In genomic region chr2:10014418-10015190, GRCh38 we compare ENCODE assay signal across 30 cellular contexts. TPM values are rescaled to one million over a fixed set of nuclear protein-coding genes. Genes with fewer than 3 reads are reported as not detected.
DNase-seq lines count a peak whose midpoint lies in the region; ATAC-seq, FAIRE-seq and TF ChIP-seq lines count a peak whose summit lies in the region.
"Had no signal": no experiment of that assay in that cellular context is flagged by ENCODE, and none has a peak within 500 bp of the region (broad histone marks: within the 10 kb centered on the region; RNA-seq: fewer than 3 reads in every experiment).

No MANE protein-coding gene starts in this region.

- H3K4me3 ChIP-seq in GM12878 (no peak overlapping the region), keratinocyte (ENCODE audit: control insufficient read depth in 2 of 3, extremely low read depth in 1 of 3, insufficient read depth in 2 of 3, low read depth in 1 of 3, low read length in 3 of 3) (no peak overlapping the region)
- H3K4me3 ChIP-seq: colonic mucosa, esophagus muscularis mucosa, heart right ventricle, transverse colon had no signal

- dilution Hi-C loops in keratinocyte (cut with MboI; ENCODE audit: extremely low pct_ligation_motif_present, low sequenced_read_pairs) = no loop called here

- no peak overlapping the region for H3K27ac Mint-ChIP-seq in activated naive CD4-positive, alpha-beta T cell treated with anti-CD3 and anti-CD28 coated beads, Interleukin-2, amount 10 ng/mL, durations not matched to agents 7 days and 5 days
- H3K27ac Mint-ChIP-seq in activated naive CD4-positive, alpha-beta T cell treated with anti-CD3 and anti-CD28 coated beads, Interleukin-2, amount 50 U/mL, for 72 hours = no peak overlapping the region
- H3K27ac Mint-ChIP-seq: activated naive CD4-positive, alpha-beta T cell treated with anti-CD3 and anti-CD28 coated beads, Interleukin-2, amount 50 U/mL, for 24 hours; activated T-helper 2 cell treated with anti-CD3 and anti-CD28 coated beads, Interferon-gamma antibody, Interleukin-2, Interleukin-4, amounts not matched to agents 10 μg/mL and 5 μg/mL and 100 μg/mL, durations not matched to agents 14 hours and 24 hours and 36 hours; natural killer cell treated with Interleukin-12 subunit alpha and Interleukin-12 subunit beta and Interleukin-15 and Interleukin-18, amount 100 ng/mL, for 72 hours; stimulated activated effector memory CD8-positive, alpha-beta T cell treated with anti-CD3 and anti-CD28 coated beads, Interleukin-12 subunit alpha, Interleukin-12 subunit beta, amount 100 ng/mL, for 72 hours had no signal

- TF ChIP-seq RAD21 in GM12878 (IDR thresholded peaks at IDR 0.05; ENCODE audit: insufficient read depth, low read depth, low read length) = no peak

- ATAC-seq in activated naive CD4-positive, alpha-beta T cell treated with anti-CD3 and anti-CD28 coated beads, Interleukin-2, amount 50 U/mL, for 72 hours = no peak
- no peak for ATAC-seq in GM12878
- no peak for ATAC-seq in GM18909 (IDR thresholded peaks at IDR 0.05; ENCODE audit: poor library complexity, unreplicated experiment)
- ATAC-seq: heart right ventricle; natural killer cell treated with Interleukin-12 subunit alpha and Interleukin-12 subunit beta and Interleukin-15 and Interleukin-18, amount 100 ng/mL, for 72 hours; stimulated activated effector memory CD8-positive, alpha-beta T cell treated with anti-CD3 and anti-CD28 coated beads, Interleukin-12 subunit alpha, Interleukin-12 subunit beta, amount 100 ng/mL, for 72 hours had no signal

- H3K4me2 ChIP-seq in GM12878 (ENCODE audit: control insufficient read depth, insufficient read depth) (no peak overlapping the region), keratinocyte (ENCODE audit: control insufficient read depth, extremely low read depth, insufficient read depth, low read depth, low read length) (no peak overlapping the region)

- in situ Hi-C loops in GM12878 (cut with MboI) = no loop called here

- H3K9me3 Mint-ChIP-seq in activated naive CD4-positive, alpha-beta T cell treated with anti-CD3 and anti-CD28 coated beads, Interleukin-2, amount 10 ng/mL, durations not matched to agents 7 days and 5 days = peaks cover 4% of the 10 kb centered on the region
- H3K9me3 Mint-ChIP-seq in activated naive CD4-positive, alpha-beta T cell treated with anti-CD3 and anti-CD28 coated beads, Interleukin-2, amount 50 U/mL, for 72 hours = no peaks in the 10 kb centered on the region
- H3K9me3 Mint-ChIP-seq: activated naive CD4-positive, alpha-beta T cell treated with anti-CD3 and anti-CD28 coated beads, Interleukin-2, amount 50 U/mL, for 24 hours; activated T-helper 2 cell treated with anti-CD3 and anti-CD28 coated beads, Interferon-gamma antibody, Interleukin-2, Interleukin-4, amounts not matched to agents 10 μg/mL and 5 μg/mL and 100 μg/mL, durations not matched to agents 14 hours and 24 hours and 36 hours; natural killer cell treated with Interleukin-12 subunit alpha and Interleukin-12 subunit beta and Interleukin-15 and Interleukin-18, amount 100 ng/mL, for 72 hours; stimulated activated effector memory CD8-positive, alpha-beta T cell treated with anti-CD3 and anti-CD28 coated beads, Interleukin-12 subunit alpha, Interleukin-12 subunit beta, amount 100 ng/mL, for 72 hours had no signal

- SMC1A ChIA-PET in GM12878 (lab: Charles Lee; ENCODE audit: uncharacterized antibody, unreplicated experiment) = no interaction called here

- no peaks in the 10 kb centered on the region for H3K9me1 ChIP-seq in keratinocyte (ENCODE audit: control insufficient read depth, extremely low read depth, insufficient read depth, low read length)

- H3K36me3 ChIP-seq in GM12878 (ENCODE audit: control insufficient read depth in 2 of 2, insufficient read depth in 2 of 2, low read length in 1 of 2) = no peaks in the 10 kb centered on the region
- no peaks in the 10 kb centered on the region for H3K36me3 ChIP-seq in keratinocyte (ENCODE audit: control insufficient read depth in 2 of 2, extremely low read depth in 1 of 2, insufficient read depth in 2 of 2, low read length in 2 of 2)
- H3K36me3 ChIP-seq: colonic mucosa, esophagus muscularis mucosa, heart right ventricle, transverse colon had no signal

- TF ChIP-seq EP300 in GM12878 (IDR thresholded peaks at IDR 0.05; ENCODE audit: borderline replicate concordance in 1 of 2, control insufficient read depth in 1 of 2, low read depth in 2 of 2, low read length in 2 of 2) = no peak

- 86% methylated on average over 42 of the region's 42 CpGs for whole genome bisulfite sequencing in GM12878 (ENCODE audit: insufficient coverage, insufficient replicate concordance, low lambda C conversion rate, missing lambda C conversion rate)

- intact Hi-C loops in GM12878 (cut with micrococcal nuclease; ENCODE audit: unreplicated experiment) = no loop called here

- RAD21 ChIA-PET in GM12878 (lab: Charles Lee; ENCODE audit: unreplicated experiment) = no interaction called here

- H3K27me3 Mint-ChIP-seq in activated naive CD4-positive, alpha-beta T cell treated with anti-CD3 and anti-CD28 coated beads, Interleukin-2, amount 10 ng/mL, durations not matched to agents 7 days and 5 days = peaks cover 15% of the 10 kb centered on the region

- H3K27me3 ChIP-seq in GM12878 (replicated peaks in 1 of 2; ENCODE audit: control insufficient read depth in 2 of 2, insufficient read depth in 2 of 2, low read length in 1 of 2) (no peaks in the 10 kb centered on the region; a peak in 1 of 4 replicates), keratinocyte (ENCODE audit: control insufficient read depth, extremely low read depth, insufficient read depth, low read length) (no peaks in the 10 kb centered on the region)
- H3K27me3 ChIP-seq: colonic mucosa, esophagus muscularis mucosa, heart right ventricle, transverse colon had no signal

- CTCF ChIA-PET in activated naive CD4-positive, alpha-beta T cell treated with anti-CD3 and anti-CD28 coated beads, Interleukin-2, amount 10 ng/mL, durations not matched to agents 7 days and 5 days (lab: Charles Lee) = no interaction called here
- CTCF ChIA-PET in GM12878 (lab: Yijun Ruan, JAX) = no interaction called here

- BruUV-seq in GM12878 (replicated peaks; lab: Mats Ljungman, UMichigan) = no TSS peak

- no peaks in the 10 kb centered on the region for H4K20me1 ChIP-seq in GM12878 (ENCODE audit: control insufficient read depth, insufficient read depth)
- H4K20me1 ChIP-seq in keratinocyte (ENCODE audit: control insufficient read depth, extremely low read depth, insufficient read depth, low read length) = no peaks in the 10 kb centered on the region

- TF ChIP-seq POLR2A in GM12878 (IDR thresholded peaks at IDR 0.05; ENCODE audit: low read depth, low read length) (no peak), erythroblast (IDR thresholded peaks at IDR 0.05; ENCODE audit: low read length) (no peak)

- TF ChIP-seq CTCF in GM12878 (IDR thresholded peaks at IDR 0.05 in 2 of 3, conservative IDR thresholded peaks at IDR 0.05 in 1 of 3; ENCODE audit: control insufficient read depth in 2 of 3, extremely low read depth in 1 of 3, insufficient read depth in 1 of 3, low read depth in 3 of 3, low read length in 3 of 3) (no peak), keratinocyte (optimal IDR thresholded peaks at IDR 0.05 in 1 of 3, IDR thresholded peaks at IDR 0.05 in 1 of 3, conservative IDR thresholded peaks at IDR 0.05 in 1 of 3; ENCODE audit: extremely low read depth in 1 of 3, insufficient read depth in 2 of 3, low read length in 3 of 3) (no peak)

- DNase-seq in activated naive CD4-positive, alpha-beta T cell treated with anti-CD3 and anti-CD28 coated beads, Interleukin-2, amount 10 ng/mL, durations not matched to agents 7 days and 5 days = peak; percentile 10
- no peak for DNase-seq in activated naive CD4-positive, alpha-beta T cell treated with anti-CD3 and anti-CD28 coated beads, Interleukin-2, amount 50 U/mL, for 72 hours (ENCODE audit: low spot score in 2 of 2)
- no peak for DNase-seq in GM12878 (ENCODE audit: low read depth, low spot score)
- peak; percentile 99 for DNase-seq in keratinocyte (ENCODE audit: low read depth, low spot score)
- DNase-seq in T-helper 2 cell = no peak
- DNase-seq in erythroblast (lab: John Stamatoyannopoulos, UW) = no peak
- DNase-seq in effector CD8-positive, alpha-beta T cell (lab: John Stamatoyannopoulos, UW) = no peak
- DNase-seq: 8988T; activated CD4-positive, alpha-beta T cell treated with anti-CD3 and anti-CD28 coated beads for 48 hours; colonic mucosa; DMS79; effector memory CD4-positive, alpha-beta T cell; foreskin melanocyte; GDM1; heart right ventricle; kidney glomerular epithelial cell; NCI-H1417 treated with DMSO at 0.1 percent for 48 hours; NCI-H446 treated with DMSO at 0.1 percent for 48 hours; NCI-H774; T1000; transverse colon had no signal

- H3K4me3 Mint-ChIP-seq in activated naive CD4-positive, alpha-beta T cell treated with anti-CD3 and anti-CD28 coated beads, Interleukin-2, amount 10 ng/mL, durations not matched to agents 7 days and 5 days = no peak overlapping the region
- H3K4me3 Mint-ChIP-seq: activated naive CD4-positive, alpha-beta T cell treated with anti-CD3 and anti-CD28 coated beads, Interleukin-2, amount 50 U/mL, for 24 hours; natural killer cell treated with Interleukin-12 subunit alpha and Interleukin-12 subunit beta and Interleukin-15 and Interleukin-18, amount 100 ng/mL, for 72 hours; stimulated activated effector memory CD8-positive, alpha-beta T cell treated with anti-CD3 and anti-CD28 coated beads, Interleukin-12 subunit alpha, Interleukin-12 subunit beta, amount 100 ng/mL, for 72 hours had no signal

- H3K9ac ChIP-seq in GM12878 (ENCODE audit: control insufficient read depth, insufficient read depth, low read length) (no peak overlapping the region), keratinocyte (ENCODE audit: control insufficient read depth, extremely low read depth, insufficient read depth, low read length) (no peak overlapping the region)

- FAIRE-seq in GM12878 (lab: Jason Lieb, UNC) (no peak), keratinocyte (lab: Jason Lieb, UNC) (no peak)
- FAIRE-seq: RCC 7860 had no signal

- H3K79me2 ChIP-seq in GM12878 (ENCODE audit: control insufficient read depth, insufficient read depth, low read length) (no peaks in the 10 kb centered on the region), keratinocyte (ENCODE audit: control insufficient read depth, insufficient read depth, low read length) (no peaks in the 10 kb centered on the region)

- no peaks in the 10 kb centered on the region for H3K4me1 Mint-ChIP-seq in activated naive CD4-positive, alpha-beta T cell treated with anti-CD3 and anti-CD28 coated beads, Interleukin-2, amount 10 ng/mL, durations not matched to agents 7 days and 5 days
- H3K4me1 Mint-ChIP-seq: activated naive CD4-positive, alpha-beta T cell treated with anti-CD3 and anti-CD28 coated beads, Interleukin-2, amount 50 U/mL, for 24 hours; stimulated activated effector memory CD8-positive, alpha-beta T cell treated with anti-CD3 and anti-CD28 coated beads, Interleukin-12 subunit alpha, Interleukin-12 subunit beta, amount 100 ng/mL, for 72 hours had no signal

- peaks cover 2% of the 10 kb centered on the region; the same call in 1 of the 3 replicates for H3K9me3 ChIP-seq in GM12878 (replicated peaks; ENCODE audit: control insufficient read depth, insufficient read depth, low read length)
- H3K9me3 ChIP-seq in keratinocyte (ENCODE audit: control insufficient read depth, low read depth, low read length) = peaks cover 19% of the 10 kb centered on the region
- H3K9me3 ChIP-seq: Caco-2, colonic mucosa, transverse colon had no signal

- H2AFZ ChIP-seq in GM12878 (ENCODE audit: control insufficient read depth, low read depth, low read length) (no peak overlapping the region), keratinocyte (ENCODE audit: control insufficient read depth, low read length) (no peak overlapping the region)

- POLR2A ChIA-PET in GM12878 (lab: Charles Lee) = no interaction called here

- H3K27ac ChIP-seq in GM12878 (ENCODE audit: control insufficient read depth, insufficient read depth) (no peak overlapping the region), keratinocyte (ENCODE audit: control insufficient read depth, insufficient read depth, low read length) (peak overlapping the region; percentile 73)
- H3K27ac ChIP-seq: C4-2B, colonic mucosa, esophagus muscularis mucosa, heart right ventricle, transverse colon had no signal

- H3K36me3 Mint-ChIP-seq in activated naive CD4-positive, alpha-beta T cell treated with anti-CD3 and anti-CD28 coated beads, Interleukin-2, amount 10 ng/mL, durations not matched to agents 7 days and 5 days = no peaks in the 10 kb centered on the region
- H3K36me3 Mint-ChIP-seq in activated naive CD4-positive, alpha-beta T cell treated with anti-CD3 and anti-CD28 coated beads, Interleukin-2, amount 50 U/mL, for 72 hours = no peaks in the 10 kb centered on the region
- H3K36me3 Mint-ChIP-seq: natural killer cell treated with Interleukin-12 subunit alpha and Interleukin-12 subunit beta and Interleukin-15 and Interleukin-18, amount 100 ng/mL, for 72 hours; stimulated activated effector memory CD8-positive, alpha-beta T cell treated with anti-CD3 and anti-CD28 coated beads, Interleukin-12 subunit alpha, Interleukin-12 subunit beta, amount 100 ng/mL, for 72 hours had no signal

- H3K4me1 ChIP-seq in GM12878 (ENCODE audit: control insufficient read depth, insufficient read depth, low read length) = no peaks in the 10 kb centered on the region
- peaks cover 8% of the 10 kb centered on the region for H3K4me1 ChIP-seq in keratinocyte (ENCODE audit: control insufficient read depth, extremely low read depth, insufficient read depth, low read length)
- H3K4me1 ChIP-seq: Caco-2, colonic mucosa had no signal

RNA-seq across cellular contexts. Expression of gene KLF11, which starts 28.7 kb away (rescaled TPM):
- 1 to 10 TPM; 1.1 to 7.5 TPM for total RNA-seq in activated naive CD4-positive, alpha-beta T cell treated with anti-CD3 and anti-CD28 coated beads, Interleukin-2, amount 50 U/mL, for 72 hours
- total RNA-seq in GM12878 (2013; cell fraction: nucleolus; rRNA removed) = 0.83 and 0.94 TPM in 2 replicates
- total RNA-seq in GM12878 (2014; rRNA removed) (0.23 and 0.27 TPM in 2 replicates), GM12878 (2014; rRNA removed; fragmentation: Illumina TruSeq; extraction: Trizol) (0.13 and 0.18 TPM in 2 replicates), GM12878 (2021) (0.18 and 0.19 TPM in 2 replicates)
- polyA plus RNA-seq in GM12878 (2011; ENCODE audit: low read depth) = 0.67 TPM
- polyA plus RNA-seq in GM12878 (2011; rRNA removed) (0.53 and 0.54 TPM in 2 replicates), GM12878 (2014; fragmentation: Illumina TruSeq; extraction: Trizol) (0.21 and 0.22 TPM in 2 replicates), GM12878 (2014; fragmentation: Nextera tagmentation; extraction: Ambion mirVana) (under 1 TPM; 0.03 to 0.11 TPM), GM12878 (2014; rRNA removed) (0.13 and 0.14 TPM in 2 replicates), GM12878 (2016; fragmentation: Nextera tagmentation; extraction: Ambion mirVana) (under 1 TPM in 1 of 2 experiments, not detected in 1; 0.04 TPM), keratinocyte (6.1 to 7.0 TPM (median 6.6 TPM) in 3 replicates)
- polyA plus RNA-seq in GM12878 (2011; cell fraction: cytosol; rRNA removed) = 0.40 and 0.74 TPM in 2 replicates
- 0.18 and 0.27 TPM in 2 replicates for polyA plus RNA-seq in GM12878 (2011; cell fraction: nucleus; rRNA removed)
- 0.76 and 1.3 TPM in 2 replicates for polyA plus RNA-seq in GM12878 (2012)
- 0.46 and 1.4 TPM in 2 replicates for polyA minus RNA-seq in GM12878 (2011; rRNA and poly(A)+ RNA removed)
- 0.53 and 0.83 TPM in 2 replicates for polyA minus RNA-seq in GM12878 (2011; cell fraction: cytosol; rRNA and poly(A)+ RNA removed)
- 0.12 and 0.48 TPM in 2 replicates for polyA minus RNA-seq in GM12878 (2011; cell fraction: nucleus; rRNA and poly(A)+ RNA removed)
- polyA plus RNA-seq in keratinocyte (2011; ENCODE audit: low read depth) = 4.3 TPM
- 3.7 and 5.2 TPM in 2 replicates for polyA plus RNA-seq in keratinocyte (2011; cell fraction: cytosol; rRNA removed)
- 5.0 and 5.8 TPM in 2 replicates for polyA plus RNA-seq in keratinocyte (2011; cell fraction: nucleus; rRNA removed)
- polyA plus RNA-seq in keratinocyte (2012; ENCODE audit: low replicate concordance) = 2.7 and 7.4 TPM in 2 replicates
- 6.7 to 17.2 TPM (median 10.8 TPM) in 3 replicates for polyA minus RNA-seq in keratinocyte
- 6.3 TPM for polyA minus RNA-seq in keratinocyte (2011; cell fraction: cytosol; rRNA and poly(A)+ RNA removed)
- 3.1 and 5.7 TPM in 2 replicates for polyA minus RNA-seq in keratinocyte (2011; cell fraction: nucleus; rRNA and poly(A)+ RNA removed)

Comparison
In these comparisons a context has a peak if more than half of its experiments do, and no peak if none do; other contexts are left out.
1. DNase-seq: peak in activated naive CD4-positive, alpha-beta T cell treated with anti-CD3 and anti-CD28 coated beads, Interleukin-2, amount 10 ng/mL, durations not matched to agents 7 days and 5 days (single experiment) and keratinocyte (single experiment); none in activated naive CD4-positive, alpha-beta T cell treated with anti-CD3 and anti-CD28 coated beads, Interleukin-2, amount 50 U/mL, for 72 hours (0 of 2), GM12878 (single experiment), T-helper 2 cell (0 of 5), erythroblast (0 of 2) and effector CD8-positive, alpha-beta T cell (single experiment).